Comparison of ENCODE assay signal across 8 cellular contexts in genomic region chr3:25856902-25857518, GRCh38.
DNase-seq lines count a peak whose midpoint lies in the region; ATAC-seq and TF ChIP-seq lines count a peak whose summit lies in the region.

No MANE protein-coding gene starts in this region.

- H3K36me3 ChIP-seq in OCI-LY7 (ENCODE audit: insufficient read depth, low read length) = no peaks in the 10 kb centered on the region; the same call in 1 of the 2 replicates
- no peaks in the 10 kb centered on the region for H3K36me3 ChIP-seq in naive thymus-derived CD4-positive, alpha-beta T cell (ENCODE audit: control insufficient read depth in 2 of 3, insufficient read depth in 3 of 3, low read length in 3 of 3)

- ATAC-seq in GM19463 (IDR thresholded peaks at IDR 0.05; ENCODE audit: unreplicated experiment) = peak; percentile 82
- peak; percentile 82 for ATAC-seq in HG03439 (IDR thresholded peaks at IDR 0.05; ENCODE audit: unreplicated experiment)
- peak; percentile 87 for ATAC-seq in naive thymus-derived CD4-positive, alpha-beta T cell

- DNase-seq in NCI-H510A treated with DMSO at 0.1 percent for 48 hours (lab: John Stamatoyannopoulos, UW) (peak; percentile 16), NCI-H510A (lab: John Stamatoyannopoulos, UW) (no peak), OCI-LY7 (ENCODE audit: low spot score) (peak; percentile 75), dermis microvascular lymphatic vessel endothelial cell (ENCODE audit: low read depth in 2 of 2) (peak; percentile 42 to 55), occipital lobe (lab: John Stamatoyannopoulos, UW) (no peak)
- peak in 7 of 9 donors; percentile 10 to 56 (median 37) for DNase-seq in naive thymus-derived CD4-positive, alpha-beta T cell

- H3K27ac Mint-ChIP-seq in naive thymus-derived CD4-positive, alpha-beta T cell = no peak overlapping the region

- H3K4me1 Mint-ChIP-seq in naive thymus-derived CD4-positive, alpha-beta T cell = peaks cover 0 to 3% (median 0%) of the 10 kb centered on the region in 7 donors

- intact Hi-C loops in OCI-LY7 (cut with micrococcal nuclease; ENCODE audit: unreplicated experiment) = loop anchor here (1.0 kb wide), 1 partner anchor 209 kb away; no protein-coding TSS in a partner anchor
- intact Hi-C loops in naive thymus-derived CD4-positive, alpha-beta T cell (cut with micrococcal nuclease) = loop anchor here (1.0 to 5.0 kb wide), 8 partner anchors 55 to 209 kb away; partner anchors contain the start of genes OXSM (in 2 of the 2), NGLY1 (in 1 of the 2) and TOP2B (in 1 of the 2)

- H3K27me3 ChIP-seq in naive thymus-derived CD4-positive, alpha-beta T cell (ENCODE audit: control insufficient read depth in 2 of 2, insufficient read depth in 2 of 2, low read length in 2 of 2) = no peaks in the 10 kb centered on the region

- no peaks in the 10 kb centered on the region for H3K79me2 ChIP-seq in OCI-LY7 (ENCODE audit: insufficient read depth, low read depth, low read length)

- no peaks in the 10 kb centered on the region for H3K4me1 ChIP-seq in OCI-LY7 (ENCODE audit: insufficient read depth, low read length, poor library complexity, severe bottlenecking)
- no peaks in the 10 kb centered on the region for H3K4me1 ChIP-seq in naive thymus-derived CD4-positive, alpha-beta T cell (ENCODE audit: control insufficient read depth in 2 of 2, insufficient read depth in 2 of 2, low read length in 2 of 2)

- peaks cover 5% of the 10 kb centered on the region; the same call in 1 of the 2 replicates for H3K9me3 ChIP-seq in OCI-LY7 (ENCODE audit: low read length)
- no peaks in the 10 kb centered on the region for H3K9me3 ChIP-seq in naive thymus-derived CD4-positive, alpha-beta T cell (ENCODE audit: control insufficient read depth in 2 of 3, low read length in 3 of 3)

- TF ChIP-seq CTCF in OCI-LY7 (conservative IDR thresholded peaks at IDR 0.05; ENCODE audit: low read length) = peak; percentile 97

- no peaks in the 10 kb centered on the region for H3K36me3 Mint-ChIP-seq in naive thymus-derived CD4-positive, alpha-beta T cell

- H3K9me3 Mint-ChIP-seq in naive thymus-derived CD4-positive, alpha-beta T cell = peaks cover 0 to 13% (median 6%) of the 10 kb centered on the region in 11 donors

- no peaks in the 10 kb centered on the region for H3K9me2 ChIP-seq in OCI-LY7 (ENCODE audit: insufficient read depth, low read length)

- CTCF ChIA-PET in OCI-LY7 (lab: Charles Lee; ENCODE audit: unreplicated experiment) = interaction anchor here (0.5 to 1.1 kb wide), 4 partner anchors 41 to 209 kb away, joined by 3 to 4 read pairs (median 3); partner anchors contain the start of gene OXSM
- CTCF ChIA-PET in naive thymus-derived CD4-positive, alpha-beta T cell (lab: Charles Lee) = interaction anchor here (0.7 to 6.6 kb wide), 10 partner anchors 11 to 220 kb away, joined by 3 to 84 read pairs (median 6); partner anchors contain the start of gene NGLY1

- H3K27me3 Mint-ChIP-seq in naive thymus-derived CD4-positive, alpha-beta T cell = no peaks in the 10 kb centered on the region

- no peak overlapping the region for H2AFZ ChIP-seq in OCI-LY7 (ENCODE audit: low read length)

- no peak overlapping the region for H3K4me3 Mint-ChIP-seq in naive thymus-derived CD4-positive, alpha-beta T cell

- H3K4me2 ChIP-seq in OCI-LY7 (ENCODE audit: low read length) = no peak overlapping the region

- H3K27ac ChIP-seq in OCI-LY7 (ENCODE audit: low read depth, low read length, poor library complexity, severe bottlenecking) = no peak overlapping the region
- H3K27ac ChIP-seq in naive thymus-derived CD4-positive, alpha-beta T cell (ENCODE audit: low read depth, low read length) = no peak overlapping the region

- no peak overlapping the region for H3K4me3 ChIP-seq in OCI-LY7 (ENCODE audit: low read depth, low read length, poor library complexity, severe bottlenecking)
- no peak overlapping the region for H3K4me3 ChIP-seq in naive thymus-derived CD4-positive, alpha-beta T cell (ENCODE audit: low read length)

- POLR2A ChIA-PET in OCI-LY7 (lab: Charles Lee) = interaction anchor here (0.8 to 1.1 kb wide), 4 partner anchors 21 to 209 kb away, joined by 4 to 5 read pairs (median 4); no protein-coding TSS in a partner anchor
- POLR2A ChIA-PET in naive thymus-derived CD4-positive, alpha-beta T cell (lab: Charles Lee) = interaction anchor here (0.7 to 0.8 kb wide), 2 partner anchors 195 to 208 kb away, joined by 3 read pairs; no protein-coding TSS in a partner anchor

- no TSS peak for BruUV-seq in OCI-LY7 (replicated peaks; lab: Mats Ljungman, UMichigan)

- H4K20me1 ChIP-seq in OCI-LY7 (ENCODE audit: insufficient read depth, low read length) = no peaks in the 10 kb centered on the region

Comparison
In these comparisons a context has a peak if more than half of its experiments do, and no peak if none do; other contexts are left out.
1. DNase-seq: peak in NCI-H510A treated with DMSO at 0.1 percent for 48 hours (single experiment), OCI-LY7 (single experiment), dermis microvascular lymphatic vessel endothelial cell (2 of 2) and naive thymus-derived CD4-positive, alpha-beta T cell (7 of 9); none in NCI-H510A (single experiment) and occipital lobe (single experiment).
2. Peak in every context shown above with its lines, with median percentiles within 50 percentile points of each other: ATAC-seq.